ENCODE assay signal across 12 cellular contexts in the genomic region with DNA sequence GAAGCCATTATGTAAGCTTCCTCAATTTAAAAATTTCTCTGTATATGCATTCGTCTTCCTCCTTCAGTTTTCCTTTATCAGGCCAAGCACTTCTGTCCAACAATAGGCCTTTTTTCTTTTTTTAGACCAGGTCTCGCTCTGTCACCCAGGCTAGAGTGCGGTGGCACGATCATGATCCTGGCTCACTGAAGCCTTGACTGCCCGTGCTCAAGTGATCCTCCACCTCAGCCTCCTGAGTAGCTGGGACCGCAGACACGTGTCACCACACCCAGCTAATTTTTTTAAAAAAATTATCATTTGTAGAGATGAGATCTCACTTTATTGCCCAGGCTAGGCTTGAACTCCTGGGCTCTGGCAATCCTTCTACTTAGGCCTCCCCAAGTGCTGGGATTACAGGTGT. TPM values are rescaled to one million over a fixed set of nuclear protein-coding genes. Genes with fewer than 3 reads are reported as not detected.
A peak's percentile ranks its signal among the peaks of the same experiment; 100 is the strongest.
DNase-seq lines count a peak whose midpoint lies in the region; ATAC-seq and TF ChIP-seq lines count a peak whose summit lies in the region.
"Had no signal": no experiment of that assay in that cellular context is flagged by ENCODE, and none has a peak within 500 bp of the region (broad histone marks: within the 10 kb centered on the region; RNA-seq: fewer than 3 reads in every experiment).

No MANE protein-coding gene starts in this region.

- H3K27ac ChIP-seq in 22Rv1, result peak overlapping the region; percentile 31; the same call in 1 of the 2 replicates

- no peaks in the 10 kb centered on the region for H3K36me3 Mint-ChIP-seq in progenitor cell of endocrine pancreas (ENCODE audit: insufficient read depth)
- H3K36me3 Mint-ChIP-seq: brain had no signal

- peak; percentile 80 for ATAC-seq in GM18909 (IDR thresholded peaks at IDR 0.05; ENCODE audit: poor library complexity, unreplicated experiment)
- ATAC-seq in HG02852 (IDR thresholded peaks at IDR 0.05; ENCODE audit: unreplicated experiment), result peak; percentile 74
- no peak for ATAC-seq in GM19035 (IDR thresholded peaks at IDR 0.05; ENCODE audit: unreplicated experiment)
- no peak for ATAC-seq in HG03025 (IDR thresholded peaks at IDR 0.05; ENCODE audit: low FRiP score, unreplicated experiment)

- H3K9me3 Mint-ChIP-seq in progenitor cell of endocrine pancreas (ENCODE audit: low read depth), result no peaks in the 10 kb centered on the region
- H3K9me3 Mint-ChIP-seq: brain had no signal

- peaks cover 19% of the 10 kb centered on the region for H3K4me1 Mint-ChIP-seq in progenitor cell of endocrine pancreas (ENCODE audit: low read depth)

- no peak overlapping the region for H3K4me3 Mint-ChIP-seq in progenitor cell of endocrine pancreas (ENCODE audit: low read depth)
- H3K4me3 Mint-ChIP-seq: brain had no signal

- H3K27ac Mint-ChIP-seq in progenitor cell of endocrine pancreas, result no peak overlapping the region

- TF ChIP-seq CTCF in 22Rv1 (IDR thresholded peaks at IDR 0.05) (no peak), progenitor cell of endocrine pancreas (IDR thresholded peaks at IDR 0.05; ENCODE audit: unreplicated experiment) (no peak)

- H3K27me3 Mint-ChIP-seq in progenitor cell of endocrine pancreas, result no peaks in the 10 kb centered on the region
- H3K27me3 Mint-ChIP-seq: brain had no signal

- peak; percentile 33 for DNase-seq in UCSD-AML1 (lab: John Stamatoyannopoulos, UW; ENCODE audit: unreplicated experiment)
- DNase-seq in progenitor cell of endocrine pancreas (ENCODE audit: low spot score, unreplicated experiment), result no peak
- no peak for DNase-seq in NCI-H748 (lab: John Stamatoyannopoulos, UW; ENCODE audit: unreplicated experiment)
- DNase-seq: activated CD8-positive, alpha-beta memory T cell treated with anti-CD3 and anti-CD28 coated beads for 24 hours; NCI-H446 treated with DMSO at 0.1 percent for 48 hours; upper lobe of left lung had no signal

RNA-seq across cellular contexts. Expression of a gene that starts 25.8 kb away (rescaled TPM):
- 10.8 and 14.7 TPM in 2 replicates for total RNA-seq in progenitor cell of endocrine pancreas

RNA-seq across cellular contexts. Expression of a gene that starts 29.5 kb away (rescaled TPM):
- total RNA-seq in progenitor cell of endocrine pancreas, result 57.8 and 62.2 TPM in 2 replicates

Comparison
In these comparisons a context has a peak if more than half of its experiments do, and no peak if none do; other contexts are left out.
1. ATAC-seq: peak in GM18909 (single experiment) and HG02852 (single experiment); none in GM19035 (single experiment) and HG03025 (single experiment).